25 cellular contexts compared by ENCODE assay signal in genomic region chr2:70460333-70460732, GRCh38.
DNase-seq lines count a peak whose midpoint lies in the region; ATAC-seq and TF ChIP-seq lines count a peak whose summit lies in the region.
"Had no signal": no experiment of that assay in that cellular context is flagged by ENCODE, and none has a peak within 500 bp of the region (broad histone marks: within the 10 kb centered on the region; RNA-seq: fewer than 3 reads in every experiment).

No MANE protein-coding gene starts in this region.

- H4K8ac ChIP-seq in mesendoderm (ENCODE audit: low read depth, low read length) = no peak overlapping the region

- H3K27ac ChIP-seq in HCT116 (ENCODE audit: low read depth, low read length) (no peak overlapping the region), OCI-LY7 (ENCODE audit: low read depth, low read length, poor library complexity, severe bottlenecking) (no peak overlapping the region), epithelial cell of prostate (peak overlapping the region; percentile 61), mesendoderm (ENCODE audit: low read depth, low read length) (no peak overlapping the region)
- H3K27ac ChIP-seq: adrenal gland, esophagus squamous epithelium, gastrocnemius medialis, HL-60, Peyer's patch, prostate gland had no signal

- RAD21 ChIA-PET in HCT116 (lab: Charles Lee; ENCODE audit: low non-redundant PET in 1 of 2, low total read pairs in 2 of 2, uncharacterized antibody in 2 of 2, unreplicated experiment in 2 of 2) = no interaction called here

- H2BK5ac ChIP-seq in mesendoderm (ENCODE audit: low read length) = no peak overlapping the region

- no peak overlapping the region for H3K9ac ChIP-seq in HCT116 (ENCODE audit: low read length)
- no peak overlapping the region for H3K9ac ChIP-seq in mesendoderm (ENCODE audit: low read length)

- CTCF ChIA-PET in HCT116 (lab: Charles Lee) (interaction anchor here (1.4 kb wide), 1 partner anchor 156 kb away, joined by 5 read pairs; no protein-coding TSS in a partner anchor), OCI-LY7 (lab: Charles Lee; ENCODE audit: unreplicated experiment) (no interaction called here)

- POLR2A ChIA-PET in HCT116 (lab: Charles Lee) (no interaction called here), OCI-LY7 (lab: Charles Lee) (interaction anchor here (0.7 kb wide), 1 partner anchor 151 kb away, joined by 3 read pairs; no protein-coding TSS in a partner anchor)

- H3K9me2 ChIP-seq in HCT116 (ENCODE audit: insufficient read depth) (no peaks in the 10 kb centered on the region), OCI-LY7 (ENCODE audit: insufficient read depth, low read length) (no peaks in the 10 kb centered on the region)

- H2AFZ ChIP-seq in HCT116 (ENCODE audit: low read depth, low read length, poor library complexity, severe bottlenecking) = no peak overlapping the region
- no peak overlapping the region for H2AFZ ChIP-seq in OCI-LY7 (ENCODE audit: low read length)

- no peak overlapping the region for H4K5ac ChIP-seq in mesendoderm (ENCODE audit: low read length)

- H2BK120ac ChIP-seq in mesendoderm (ENCODE audit: low read depth, low read length) = no peak overlapping the region

- TF ChIP-seq CTCF in HCT116 (IDR thresholded peaks at IDR 0.05 in 2 of 3, conservative IDR thresholded peaks at IDR 0.05 in 1 of 3; ENCODE audit: borderline replicate concordance in 1 of 3, insufficient read depth in 1 of 3, low read depth in 2 of 3, low read length in 2 of 3) = peak in 2 of 3 experiments; percentile 36 to 45; a peak in 3 of 6 replicates
- 0 out of 2 replicates have a peak, but pooled peaks have one; percentile 15 for TF ChIP-seq CTCF in OCI-LY7 (conservative IDR thresholded peaks at IDR 0.05; ENCODE audit: low read length)

- peak; percentile 80 for ATAC-seq in HCT116
- no peak for ATAC-seq in HG02938 (IDR thresholded peaks at IDR 0.05; ENCODE audit: unreplicated experiment)
- ATAC-seq: activated T-cell treated with anti-CD3 and anti-CD28 coated beads, Interleukin-2, amount 50 U/mL, for 4 hours; gastrocnemius medialis had no signal

- WGBS in mesendoderm (ENCODE audit: extremely low coverage, insufficient coverage, low lambda C conversion rate) = no CpG with 5 or more reads among the region's 3 CpGs

- BruUV-seq in HCT116 (replicated peaks; lab: Mats Ljungman, UMichigan) (no TSS peak), OCI-LY7 (replicated peaks; lab: Mats Ljungman, UMichigan) (no TSS peak)

- intact Hi-C loops in HCT116 (cut with micrococcal nuclease) (no loop called here), OCI-LY7 (cut with micrococcal nuclease; ENCODE audit: unreplicated experiment) (no loop called here)

- H3K79me1 ChIP-seq in mesendoderm (ENCODE audit: low read length) = no peaks in the 10 kb centered on the region

- no peak overlapping the region for H3K23ac ChIP-seq in mesendoderm (ENCODE audit: low read length)

- H3K4me2 ChIP-seq in HCT116 (ENCODE audit: low read length) = no peak overlapping the region
- H3K4me2 ChIP-seq in OCI-LY7 (ENCODE audit: low read length) = no peak overlapping the region
- H3K4me2 ChIP-seq in mesendoderm (ENCODE audit: low read length) = no peak overlapping the region

- H3K4me3 ChIP-seq in HCT116 (replicated peaks in 1 of 2; ENCODE audit: low read depth in 1 of 2, low read length in 2 of 2) = no peak overlapping the region
- H3K4me3 ChIP-seq in OCI-LY7 (ENCODE audit: low read depth, low read length, poor library complexity, severe bottlenecking) = no peak overlapping the region
- H3K4me3 ChIP-seq in mesendoderm (ENCODE audit: low read length) = no peak overlapping the region
- H3K4me3 ChIP-seq: adrenal gland, esophagus squamous epithelium, gastrocnemius medialis, Peyer's patch, prostate gland had no signal

- no peaks in the 10 kb centered on the region for H4K20me1 ChIP-seq in HCT116 (ENCODE audit: insufficient read depth)
- H4K20me1 ChIP-seq in OCI-LY7 (ENCODE audit: insufficient read depth, low read length) = no peaks in the 10 kb centered on the region; the same call in 1 of the 2 replicates

- H3K56ac ChIP-seq in mesendoderm (ENCODE audit: low read length) = no peak overlapping the region

- no peak overlapping the region for H2BK15ac ChIP-seq in mesendoderm (replicated peaks; ENCODE audit: low read depth)

- no peak overlapping the region for H3K18ac ChIP-seq in mesendoderm (ENCODE audit: low read length)

- peak; percentile 29; the same call in 1 of the 2 replicates for TF ChIP-seq RAD21 in HCT116 (IDR thresholded peaks at IDR 0.05; ENCODE audit: low read depth)

- peaks cover 5 to 10% of the 10 kb centered on the region in 2 experiments; a peak in 2 of 4 replicates for H3K36me3 ChIP-seq in HCT116 (ENCODE audit: control insufficient read depth in 1 of 2, insufficient read depth in 2 of 2, low read length in 2 of 2)
- H3K36me3 ChIP-seq in OCI-LY7 (ENCODE audit: insufficient read depth, low read length) = no peaks in the 10 kb centered on the region
- no peaks in the 10 kb centered on the region for H3K36me3 ChIP-seq in mesendoderm (ENCODE audit: control insufficient read depth, insufficient read depth, low read length)
- H3K36me3 ChIP-seq: adrenal gland, gastrocnemius medialis, prostate gland had no signal

- no peaks in the 10 kb centered on the region for H3K79me2 ChIP-seq in HCT116 (ENCODE audit: insufficient read depth, low read length)
- H3K79me2 ChIP-seq in OCI-LY7 (ENCODE audit: insufficient read depth, low read depth, low read length) = no peaks in the 10 kb centered on the region
- no peaks in the 10 kb centered on the region for H3K79me2 ChIP-seq in mesendoderm (ENCODE audit: control insufficient read depth, insufficient read depth, low read length)

- no peak overlapping the region for H2AK5ac ChIP-seq in mesendoderm (ENCODE audit: low read length)

- no peak for DNase-seq in HCT116 (ENCODE audit: low read depth, low spot score)
- DNase-seq in OCI-LY7 (ENCODE audit: low spot score) = no peak
- peak; percentile 22 for DNase-seq in epithelial cell of prostate (ENCODE audit: low read depth, low spot score)
- peak; percentile 58 for DNase-seq in mesendoderm
- DNase-seq in activated T-cell treated with anti-CD3 and anti-CD28 coated beads, Interleukin-2, amount 50 U/mL, for 48 hours = no peak
- DNase-seq in NCI-H187 treated with DMSO at 0.1 percent for 48 hours (lab: John Stamatoyannopoulos, UW) = no peak
- DNase-seq: activated CD4-positive, alpha-beta T cell treated with anti-CD3 and anti-CD28 coated beads for 4 hours; activated naive CD4-positive, alpha-beta T cell treated with Interleukin-2 at 50 U/mL for 16 hours; activated T-cell treated with anti-CD3 and anti-CD28 coated beads, Interleukin-2, amount 50 U/mL, for 4 hours; adrenal gland; CD4-positive, CD25-positive, alpha-beta regulatory T cell; effector CD8-positive, alpha-beta T cell; esophagus squamous epithelium; gastrocnemius medialis; GOT3; kidney glomerular epithelial cell; mesenchymal stem cell; NCI-H2107; NCI-H446; Peyer's patch; stimulated activated CD8-positive, alpha-beta memory T cell treated with anti-CD3 and anti-CD28 coated beads, Interleukin-4, amount 100 ng/mL, for 48 hours; trophoblast cell had no signal

- TF ChIP-seq POLR2A in HCT116 (IDR thresholded peaks at IDR 0.05; ENCODE audit: borderline replicate concordance, extremely low read depth, insufficient read depth, insufficient read length) = no peak

- no peak overlapping the region for H3K4ac ChIP-seq in mesendoderm (ENCODE audit: low read depth, low read length)

- H3K9me3 ChIP-seq in HCT116 (ENCODE audit: control insufficient read depth in 1 of 2, insufficient read depth in 1 of 2, low read depth in 1 of 2, low read length in 2 of 2) (no peaks in the 10 kb centered on the region), OCI-LY7 (ENCODE audit: low read length) (no peaks in the 10 kb centered on the region)
- H3K9me3 ChIP-seq: adrenal gland, esophagus squamous epithelium, gastrocnemius medialis, Peyer's patch, prostate gland had no signal

- no peaks in the 10 kb centered on the region for H3K27me3 ChIP-seq in HCT116 (ENCODE audit: insufficient read depth, low read length)
- H3K27me3 ChIP-seq in mesendoderm (ENCODE audit: insufficient read depth, low read length, poor library complexity) = no peaks in the 10 kb centered on the region
- H3K27me3 ChIP-seq: adrenal gland, esophagus squamous epithelium, gastrocnemius medialis, Peyer's patch had no signal

- no peaks in the 10 kb centered on the region for H3K4me1 ChIP-seq in HCT116 (ENCODE audit: control insufficient read depth in 1 of 2, insufficient read depth in 2 of 2, low read length in 2 of 2)
- H3K4me1 ChIP-seq in OCI-LY7 (ENCODE audit: insufficient read depth, low read length, poor library complexity, severe bottlenecking) = no peaks in the 10 kb centered on the region
- peaks cover 5% of the 10 kb centered on the region for H3K4me1 ChIP-seq in mesendoderm (ENCODE audit: control insufficient read depth, low read depth, low read length)
- H3K4me1 ChIP-seq: adrenal gland, gastrocnemius medialis, Peyer's patch, prostate gland had no signal

TF ChIP-seq in HCT116, 20 proteins besides CTCF, POLR2A, EP300 and RAD21 (continues in another document):
- TF ChIP-seq TCF7L2 (IDR thresholded peaks at IDR 0.05; ENCODE audit: borderline replicate concordance, extremely low read depth, insufficient read depth, insufficient read length) = no peak
- no peak for TF ChIP-seq EGR1 (IDR thresholded peaks at IDR 0.05; ENCODE audit: low read depth)
- no peak for TF ChIP-seq CBX3 (IDR thresholded peaks at IDR 0.05; ENCODE audit: low read depth)
- TF ChIP-seq JUND (IDR thresholded peaks at IDR 0.05) = no peak
- TF ChIP-seq REST (IDR thresholded peaks at IDR 0.05; ENCODE audit: low read depth) = no peak

Comparison
In these comparisons a context has a peak if more than half of its experiments do, and no peak if none do; other contexts are left out.
1. DNase-seq: peak in epithelial cell of prostate (single experiment) and mesendoderm (single experiment); none in HCT116 (single experiment), OCI-LY7 (single experiment), activated T-cell treated with anti-CD3 and anti-CD28 coated beads, Interleukin-2, amount 50 U/mL, for 48 hours (0 of 2) and NCI-H187 treated with DMSO at 0.1 percent for 48 hours (single experiment).